In genomic region chr14:91149462-91149861, GRCh38 we compare ENCODE assay signal across 1 cellular context.
TF ChIP-seq lines count a peak whose summit lies in the region.

No MANE protein-coding gene starts in this region.

TF ChIP-seq in HepG2, 621 proteins besides CTCF, POLR2A, EP300 and RAD21 (continued from another document and continues in another):
- TF ChIP-seq ZNF317 (CRISPR knock-in tag; IDR thresholded peaks at IDR 0.05) = no peak
- TF ChIP-seq TMF1 (CRISPR knock-in tag; IDR thresholded peaks at IDR 0.05; ENCODE audit: low read depth) = no peak
- TF ChIP-seq WIZ (CRISPR knock-in tag; IDR thresholded peaks at IDR 0.05) = no peak
- TF ChIP-seq, protein P1, sequence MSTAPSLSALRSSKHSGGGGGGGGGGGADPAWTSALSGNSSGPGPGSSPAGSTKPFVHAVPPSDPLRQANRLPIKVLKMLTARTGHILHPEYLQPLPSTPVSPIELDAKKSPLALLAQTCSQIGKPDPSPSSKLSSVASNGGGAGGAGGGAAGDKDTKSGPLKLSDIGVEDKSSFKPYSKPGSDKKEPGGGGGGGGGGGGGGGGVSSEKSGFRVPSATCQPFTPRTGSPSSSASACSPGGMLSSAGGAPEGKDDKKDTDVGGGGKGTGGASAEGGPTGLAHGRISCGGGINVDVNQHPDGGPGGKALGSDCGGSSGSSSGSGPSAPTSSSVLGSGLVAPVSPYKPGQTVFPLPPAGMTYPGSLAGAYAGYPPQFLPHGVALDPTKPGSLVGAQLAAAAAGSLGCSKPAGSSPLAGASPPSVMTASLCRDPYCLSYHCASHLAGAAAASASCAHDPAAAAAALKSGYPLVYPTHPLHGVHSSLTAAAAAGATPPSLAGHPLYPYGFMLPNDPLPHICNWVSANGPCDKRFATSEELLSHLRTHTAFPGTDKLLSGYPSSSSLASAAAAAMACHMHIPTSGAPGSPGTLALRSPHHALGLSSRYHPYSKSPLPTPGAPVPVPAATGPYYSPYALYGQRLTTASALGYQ (CRISPR knock-in tag; IDR thresholded peaks at IDR 0.05) = no peak
- TF ChIP-seq TBP (CRISPR knock-in tag; IDR thresholded peaks at IDR 0.05) = no peak
- no peak for TF ChIP-seq MIER2 (CRISPR knock-in tag; IDR thresholded peaks at IDR 0.05)
- TF ChIP-seq ZNF609 (CRISPR knock-in tag; IDR thresholded peaks at IDR 0.05; ENCODE audit: borderline replicate concordance) = 0 out of 2 replicates have a peak, but pooled peaks have one; percentile 56
- TF ChIP-seq ZNF282 (IDR thresholded peaks at IDR 0.05; ENCODE audit: partially characterized antibody) = no peak
- TF ChIP-seq CSRNP2 (CRISPR knock-in tag; conservative IDR thresholded peaks at IDR 0.05; ENCODE audit: low read depth) = no peak
- TF ChIP-seq ZFY (CRISPR knock-in tag; IDR thresholded peaks at IDR 0.05) = peak; percentile 31; the same call in 1 of the 2 replicates
- TF ChIP-seq ZNF333 (CRISPR knock-in tag; IDR thresholded peaks at IDR 0.05; ENCODE audit: borderline replicate concordance) = no peak
- no peak for TF ChIP-seq MLX (CRISPR knock-in tag; IDR thresholded peaks at IDR 0.05)
- TF ChIP-seq, protein P2, sequence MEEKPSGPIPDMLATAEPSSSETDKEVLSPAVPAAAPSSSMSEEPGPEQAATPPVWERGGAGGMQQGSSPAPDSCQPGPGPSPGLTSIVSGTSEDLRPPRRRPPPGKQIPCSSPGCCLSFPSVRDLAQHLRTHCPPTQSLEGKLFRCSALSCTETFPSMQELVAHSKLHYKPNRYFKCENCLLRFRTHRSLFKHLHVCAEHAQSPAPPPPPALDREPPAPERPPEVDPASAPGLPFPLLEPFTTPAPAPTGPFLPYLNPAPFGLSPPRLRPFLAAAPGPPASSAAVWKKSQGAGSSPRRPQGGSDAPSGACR (CRISPR knock-in tag; IDR thresholded peaks at IDR 0.05) = no peak
- no peak for TF ChIP-seq HMGXB3 (CRISPR knock-in tag; IDR thresholded peaks at IDR 0.05; ENCODE audit: borderline replicate concordance)
- TF ChIP-seq ZC3H4 (CRISPR knock-in tag; IDR thresholded peaks at IDR 0.05; ENCODE audit: borderline replicate concordance) = no peak
- TF ChIP-seq ZFP36 (IDR thresholded peaks at IDR 0.05; ENCODE audit: borderline replicate concordance, low read depth, low read length, partially characterized antibody) = no peak
- no peak for TF ChIP-seq ZHX2 (IDR thresholded peaks at IDR 0.05; ENCODE audit: low read depth)
- no peak for TF ChIP-seq ZHX2 (CRISPR knock-in tag; IDR thresholded peaks at IDR 0.05; ENCODE audit: borderline replicate concordance)
- no peak for TF ChIP-seq FOSL1 (CRISPR knock-in tag; IDR thresholded peaks at IDR 0.05; ENCODE audit: borderline replicate concordance)
- TF ChIP-seq NFATC3 (CRISPR knock-in tag; IDR thresholded peaks at IDR 0.05) = no peak
- TF ChIP-seq PHF8 (CRISPR knock-in tag; IDR thresholded peaks at IDR 0.05) = no peak
- no peak for TF ChIP-seq PTBP1 (IDR thresholded peaks at IDR 0.05; ENCODE audit: low read depth, low read length, poor library complexity, severe bottlenecking)
- TF ChIP-seq SMARCC2 (IDR thresholded peaks at IDR 0.05) = no peak
- TF ChIP-seq CEBPB (IDR thresholded peaks at IDR 0.05; ENCODE audit: borderline replicate concordance, low read depth, low read length) = no peak; the same call in 1 of the 2 replicates
- no peak for TF ChIP-seq TRAFD1 (CRISPR knock-in tag; IDR thresholded peaks at IDR 0.05; ENCODE audit: borderline replicate concordance)
- peak; percentile 71 for TF ChIP-seq NR2F6 (IDR thresholded peaks at IDR 0.05)
- TF ChIP-seq NR2F6 (CRISPR knock-in tag; IDR thresholded peaks at IDR 0.05) = peak; percentile 50; the same call in 1 of the 2 replicates
- no peak for TF ChIP-seq ZNF768 (CRISPR knock-in tag; IDR thresholded peaks at IDR 0.05)
- TF ChIP-seq, protein P3, sequence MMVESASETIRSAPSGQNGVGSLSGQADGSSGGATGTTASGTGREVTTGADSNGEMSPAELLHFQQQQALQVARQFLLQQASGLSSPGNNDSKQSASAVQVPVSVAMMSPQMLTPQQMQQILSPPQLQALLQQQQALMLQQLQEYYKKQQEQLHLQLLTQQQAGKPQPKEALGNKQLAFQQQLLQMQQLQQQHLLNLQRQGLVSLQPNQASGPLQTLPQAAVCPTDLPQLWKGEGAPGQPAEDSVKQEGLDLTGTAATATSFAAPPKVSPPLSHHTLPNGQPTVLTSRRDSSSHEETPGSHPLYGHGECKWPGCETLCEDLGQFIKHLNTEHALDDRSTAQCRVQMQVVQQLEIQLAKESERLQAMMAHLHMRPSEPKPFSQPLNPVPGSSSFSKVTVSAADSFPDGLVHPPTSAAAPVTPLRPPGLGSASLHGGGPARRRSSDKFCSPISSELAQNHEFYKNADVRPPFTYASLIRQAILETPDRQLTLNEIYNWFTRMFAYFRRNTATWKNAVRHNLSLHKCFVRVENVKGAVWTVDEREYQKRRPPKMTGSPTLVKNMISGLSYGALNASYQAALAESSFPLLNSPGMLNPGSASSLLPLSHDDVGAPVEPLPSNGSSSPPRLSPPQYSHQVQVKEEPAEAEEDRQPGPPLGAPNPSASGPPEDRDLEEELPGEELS (CRISPR knock-in tag; IDR thresholded peaks at IDR 0.05) = peak; percentile 30; the same call in 1 of the 2 replicates
